ENCODE assay signal across 8 cellular contexts in the genomic region with DNA sequence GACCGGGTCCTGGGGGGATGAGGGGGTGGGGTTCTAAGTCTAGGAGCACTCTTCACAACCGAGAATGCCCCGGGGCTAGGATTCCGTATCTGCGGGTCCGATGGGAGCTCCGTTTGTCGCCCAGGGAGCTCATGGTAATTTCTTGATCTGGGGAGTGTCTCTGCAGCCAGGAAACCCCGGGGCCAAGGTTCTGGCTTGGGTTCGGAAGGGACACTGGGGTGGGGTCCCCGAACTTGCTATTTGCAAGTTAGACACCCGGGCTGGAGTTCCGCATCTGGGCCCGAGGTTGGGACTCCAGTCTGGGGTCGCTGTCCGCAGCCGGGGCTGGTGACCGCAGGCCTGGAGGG. TPM values are rescaled to one million over a fixed set of nuclear protein-coding genes. Genes with fewer than 3 reads are reported as not detected.
A peak's percentile ranks its signal among the peaks of the same experiment; 100 is the strongest.
DNase-seq lines count a peak whose midpoint lies in the region; ATAC-seq and TF ChIP-seq lines count a peak whose summit lies in the region.

No MANE protein-coding gene starts in this region.

- H3K4me2 ChIP-seq in SU-DHL-6 (ENCODE audit: low read depth, low read length, poor library complexity, severe bottlenecking) = peak overlapping the region; percentile 75

- peaks cover 15% of the 10 kb centered on the region for H3K79me2 ChIP-seq in SU-DHL-6 (ENCODE audit: insufficient read depth, low read length)

- intact Hi-C loops in Right ventricle myocardium inferior (cut with DNase I) = no loop called here

- ATAC-seq in Right ventricle myocardium inferior = no peak
- ATAC-seq in gastroesophageal sphincter = no peak

- H3K4me3 ChIP-seq in right atrium auricular region = peak overlapping the region; percentile 98 to 99
- peak overlapping the region; percentile 85 for H3K4me3 ChIP-seq in SU-DHL-6 (ENCODE audit: insufficient read depth, low read length, poor library complexity, severe bottlenecking)
- H3K4me3 ChIP-seq in gastroesophageal sphincter = peak overlapping the region; percentile 93 to 98
- peak overlapping the region; percentile 86 to 90 (median 89) for H3K4me3 ChIP-seq in skeletal muscle tissue (ENCODE audit: low read length in 3 of 3)

- H3K9me2 ChIP-seq in SU-DHL-6 (replicated peaks; ENCODE audit: insufficient read depth, low read length) = no peaks in the 10 kb centered on the region

- no peaks in the 10 kb centered on the region for H3F3A ChIP-seq in SU-DHL-6 (ENCODE audit: insufficient read depth)

- H3K27ac ChIP-seq in right atrium auricular region (peak overlapping the region; percentile 95 to 96), SU-DHL-6 (ENCODE audit: low read depth, low read length) (no peak overlapping the region), gastroesophageal sphincter (peak overlapping the region; percentile 89 to 96 (median 92)), skeletal muscle tissue (ENCODE audit: low read depth, low read length) (peak overlapping the region; percentile 87)

- TF ChIP-seq POLR2A in gastroesophageal sphincter (IDR thresholded peaks at IDR 0.05) = no peak

- H3K9ac ChIP-seq in SU-DHL-6 (ENCODE audit: low read length) (peak overlapping the region; percentile 95), skeletal muscle tissue (ENCODE audit: low read depth in 1 of 3, low read length in 3 of 3) (peak overlapping the region; percentile 92 to 97 (median 96))

- no peak for TF ChIP-seq CTCF in right atrium auricular region (IDR thresholded peaks at IDR 0.05)
- no peak for TF ChIP-seq CTCF in SU-DHL-6 (IDR thresholded peaks at IDR 0.05; ENCODE audit: insufficient read depth, low read length, poor library complexity, severe bottlenecking)
- TF ChIP-seq CTCF in gastroesophageal sphincter (IDR thresholded peaks at IDR 0.05) = no peak

- no peaks in the 10 kb centered on the region for H4K20me1 ChIP-seq in SU-DHL-6 (ENCODE audit: low read depth, low read length)

- H3K36me3 ChIP-seq in right atrium auricular region (peaks cover 5% of the 10 kb centered on the region), SU-DHL-6 (ENCODE audit: low read length) (no peaks in the 10 kb centered on the region), gastroesophageal sphincter (peaks cover 0 to 6% of the 10 kb centered on the region in 2 donors), skeletal muscle tissue (ENCODE audit: control insufficient read depth in 3 of 3, insufficient read depth in 3 of 3, low read length in 3 of 3) (peaks cover 0 to 10% (median 2%) of the 10 kb centered on the region in 3 donors)

- H3K9me3 ChIP-seq in right atrium auricular region = no peaks in the 10 kb centered on the region
- H3K9me3 ChIP-seq in SU-DHL-6 (ENCODE audit: insufficient read depth, low read length) = no peaks in the 10 kb centered on the region
- H3K9me3 ChIP-seq in gastroesophageal sphincter = no peaks in the 10 kb centered on the region
- H3K9me3 ChIP-seq in skeletal muscle tissue (ENCODE audit: control insufficient read depth in 3 of 3, low read length in 3 of 3) = no peaks in the 10 kb centered on the region

- DNase-seq in right atrium auricular region (ENCODE audit: low spot score) (no peak), Right ventricle myocardium inferior (ENCODE audit: missing footprints) (no peak), NCI-H2227 (lab: John Stamatoyannopoulos, UW; ENCODE audit: unreplicated experiment) (no peak), activated gamma-delta T cell treated with Interleukin-2 at 50 U/mL for 16 hours (no peak), LoVo (ENCODE audit: low spot score) (no peak)

- no peaks in the 10 kb centered on the region for H3K27me3 ChIP-seq in right atrium auricular region
- H3K27me3 ChIP-seq in SU-DHL-6 (ENCODE audit: low read length) = no peaks in the 10 kb centered on the region
- H3K27me3 ChIP-seq in gastroesophageal sphincter = no peaks in the 10 kb centered on the region
- H3K27me3 ChIP-seq in skeletal muscle tissue (ENCODE audit: control insufficient read depth in 3 of 3, insufficient read depth in 3 of 3, low read length in 3 of 3) = no peaks in the 10 kb centered on the region

- WGBS in gastroesophageal sphincter (ENCODE audit: low coverage in 1 of 2), 2 donors = no CpG with 5 or more reads among the region's 18 CpGs

- TF ChIP-seq EP300 in gastroesophageal sphincter (IDR thresholded peaks at IDR 0.05) = no peak

- peak overlapping the region; percentile 93 for H2AFZ ChIP-seq in SU-DHL-6 (ENCODE audit: low read depth, low read length, severe bottlenecking)

- H3K4me1 ChIP-seq in right atrium auricular region (peaks cover 0 to 50% of the 10 kb centered on the region in 2 donors), gastroesophageal sphincter (peaks cover 5 to 60% (median 37%) of the 10 kb centered on the region in 3 donors), skeletal muscle tissue (ENCODE audit: control insufficient read depth in 3 of 3, insufficient read depth in 3 of 3, low read length in 3 of 3) (peaks cover 47 to 50% (median 48%) of the 10 kb centered on the region in 3 donors)

RNA-seq across cellular contexts. Expression of a gene that starts 0.4 kb away (rescaled TPM):
- total RNA-seq in right atrium auricular region (10 to 100 TPM; 26.1 to 30.7 TPM), Right ventricle myocardium inferior (31.2 TPM), gastroesophageal sphincter (10 to 100 TPM; 24.1 to 46.3 (median 31.8) TPM), skeletal muscle tissue (5.7 TPM)

RNA-seq across cellular contexts. Expression of a gene that starts 37.5 kb away (rescaled TPM):
- 100 to 1,000 TPM in 1 of 2 donors, 10 to 100 TPM in 1; 61.3 to 102 TPM for total RNA-seq in right atrium auricular region
- total RNA-seq in Right ventricle myocardium inferior = 62.4 TPM
- 100 to 1,000 TPM in 3 of 4 donors, 10 to 100 TPM in 1; 85.2 to 125 (median 108) TPM for total RNA-seq in gastroesophageal sphincter
- total RNA-seq in skeletal muscle tissue = 7.3 TPM

RNA-seq across cellular contexts. Expression of a gene that starts 40.2 kb away (rescaled TPM):
- total RNA-seq in right atrium auricular region (10 to 100 TPM; 61.2 to 70.2 TPM), Right ventricle myocardium inferior (74.3 TPM), gastroesophageal sphincter (100 to 1,000 TPM in 2 of 4 donors, 10 to 100 TPM in 2; 69.3 to 110 (median 87.9) TPM), skeletal muscle tissue (36.5 TPM)
